In genomic region chr21:31665397-31665796, GRCh38 we compare ENCODE assay signal across 11 cellular contexts. TPM values are rescaled to one million over a fixed set of nuclear protein-coding genes. Genes with fewer than 3 reads are reported as not detected.
A peak's percentile ranks its signal among the peaks of the same experiment; 100 is the strongest.
DNase-seq lines count a peak whose midpoint lies in the region; ATAC-seq and TF ChIP-seq lines count a peak whose summit lies in the region.
"Had no signal": no experiment of that assay in that cellular context is flagged by ENCODE, and none has a peak within 500 bp of the region (broad histone marks: within the 10 kb centered on the region; RNA-seq: fewer than 3 reads in every experiment).

No MANE protein-coding gene starts in this region.

- H3K4me1 ChIP-seq in foreskin keratinocyte: peaks cover 39% of the 10 kb centered on the region
- peaks cover 33 to 58% (median 53%) of the 10 kb centered on the region in 4 donors for H3K4me1 ChIP-seq in esophagus muscularis mucosa

- H3K27ac ChIP-seq in foreskin keratinocyte (no peak overlapping the region), esophagus muscularis mucosa (replicated peaks in 1 of 4) (no peak overlapping the region)
- H3K27ac ChIP-seq: BLaER1 had no signal

- H3K27ac Mint-ChIP-seq in activated CD4-positive, alpha-beta memory T cell treated with anti-CD3 and anti-CD28 coated beads, Interleukin-2, amount 10 ng/mL, durations not matched to agents 7 days and 5 days: peak overlapping the region; percentile 2
- peak overlapping the region; percentile 21 for H3K27ac Mint-ChIP-seq in type B pancreatic cell
- H3K27ac Mint-ChIP-seq in stimulated activated memory B cell treated with anti-CD40 and anti-IgM and Interleukin-4, amounts not matched to agents 10 μg/mL and 1 μg/mL and 100 μg/mL, for 72 hours: no peak overlapping the region
- H3K27ac Mint-ChIP-seq: endodermal cell had no signal

- peaks cover 71% of the 10 kb centered on the region for H3K36me3 Mint-ChIP-seq in activated CD4-positive, alpha-beta memory T cell treated with anti-CD3 and anti-CD28 coated beads, Interleukin-2, amount 10 ng/mL, durations not matched to agents 7 days and 5 days (ENCODE audit: low read depth)
- peaks cover 42% of the 10 kb centered on the region for H3K36me3 Mint-ChIP-seq in type B pancreatic cell
- peaks cover 41% of the 10 kb centered on the region for H3K36me3 Mint-ChIP-seq in stimulated activated memory B cell treated with anti-CD40 and anti-IgM and Interleukin-4, amounts not matched to agents 10 μg/mL and 1 μg/mL and 100 μg/mL, for 72 hours

- intact Hi-C loops in esophagus muscularis mucosa (cut with DNase I): loop anchor here (10.0 kb wide), 1 partner anchor 609 kb away; the partner anchor contains the start of gene MIS18A

- no peak overlapping the region for H3K4me3 Mint-ChIP-seq in activated CD4-positive, alpha-beta memory T cell treated with anti-CD3 and anti-CD28 coated beads, Interleukin-2, amount 10 ng/mL, durations not matched to agents 7 days and 5 days
- H3K4me3 Mint-ChIP-seq in type B pancreatic cell: no peak overlapping the region
- no peak overlapping the region for H3K4me3 Mint-ChIP-seq in stimulated activated memory B cell treated with anti-CD40 and anti-IgM and Interleukin-4, amounts not matched to agents 10 μg/mL and 1 μg/mL and 100 μg/mL, for 72 hours
- H3K4me3 Mint-ChIP-seq: endodermal cell had no signal

- no peaks in the 10 kb centered on the region for H3K27me3 ChIP-seq in foreskin keratinocyte
- no peaks in the 10 kb centered on the region for H3K27me3 ChIP-seq in esophagus muscularis mucosa
- H3K27me3 ChIP-seq: BLaER1 had no signal

- no peak overlapping the region for H3K4me3 ChIP-seq in esophagus muscularis mucosa
- H3K4me3 ChIP-seq: BLaER1 had no signal

- no peaks in the 10 kb centered on the region for H3K9me3 ChIP-seq in esophagus muscularis mucosa
- H3K9me3 ChIP-seq: BLaER1 had no signal

- H3K4me1 Mint-ChIP-seq in activated CD4-positive, alpha-beta memory T cell treated with anti-CD3 and anti-CD28 coated beads, Interleukin-2, amount 10 ng/mL, durations not matched to agents 7 days and 5 days: peaks cover 83% of the 10 kb centered on the region
- peaks cover 39% of the 10 kb centered on the region for H3K4me1 Mint-ChIP-seq in type B pancreatic cell (ENCODE audit: unreplicated experiment)
- peaks cover 57% of the 10 kb centered on the region for H3K4me1 Mint-ChIP-seq in stimulated activated memory B cell treated with anti-CD40 and anti-IgM and Interleukin-4, amounts not matched to agents 10 μg/mL and 1 μg/mL and 100 μg/mL, for 72 hours

- POLR2A ChIA-PET in activated CD4-positive, alpha-beta memory T cell treated with anti-CD3 and anti-CD28 coated beads, Interleukin-2, amount 10 ng/mL, durations not matched to agents 7 days and 5 days (lab: Charles Lee): interaction anchor here (0.7 kb wide), 1 partner anchor 12 kb away, joined by 3 read pairs; no protein-coding TSS in a partner anchor

- H3K9me3 Mint-ChIP-seq in activated CD4-positive, alpha-beta memory T cell treated with anti-CD3 and anti-CD28 coated beads, Interleukin-2, amount 10 ng/mL, durations not matched to agents 7 days and 5 days: no peaks in the 10 kb centered on the region
- H3K9me3 Mint-ChIP-seq in type B pancreatic cell: no peaks in the 10 kb centered on the region
- H3K9me3 Mint-ChIP-seq in stimulated activated memory B cell treated with anti-CD40 and anti-IgM and Interleukin-4, amounts not matched to agents 10 μg/mL and 1 μg/mL and 100 μg/mL, for 72 hours: no peaks in the 10 kb centered on the region
- H3K9me3 Mint-ChIP-seq: endodermal cell had no signal

- H3K36me3 ChIP-seq in esophagus muscularis mucosa: peaks cover 34 to 77% (median 54%) of the 10 kb centered on the region in 4 donors

- peak; percentile 32 for ATAC-seq in foreskin keratinocyte
- no peak for ATAC-seq in stimulated activated memory B cell treated with anti-CD40 and anti-IgM and Interleukin-4, amounts not matched to agents 10 μg/mL and 1 μg/mL and 100 μg/mL, for 72 hours

- CTCF ChIA-PET in activated CD4-positive, alpha-beta memory T cell treated with anti-CD3 and anti-CD28 coated beads, Interleukin-2, amount 10 ng/mL, durations not matched to agents 7 days and 5 days (lab: Charles Lee): no interaction called here

- peak in 2 of 3 donors; percentile 22 to 32 for DNase-seq in stimulated activated CD4-positive, alpha-beta T cell treated with anti-CD3 and anti-CD28 coated beads, Interleukin-12 subunit alpha, Interleukin-12 subunit beta, amount 100 ng/mL, for 48 hours (ENCODE audit: low read depth in 2 of 3, low spot score in 1 of 3)
- no peak for DNase-seq in stimulated activated CD4-positive, alpha-beta T cell treated with anti-CD3 and anti-CD28 coated beads, Interleukin-12 subunit alpha, Interleukin-12 subunit beta, amount 100 ng/mL, for 4 hours
- peak; percentile 37 for DNase-seq in activated CD4-positive, alpha-beta memory T cell treated with anti-CD3 and anti-CD28 coated beads, Interleukin-2, amount 10 ng/mL, durations not matched to agents 7 days and 5 days
- DNase-seq in foreskin keratinocyte (no peak), type B pancreatic cell (ENCODE audit: extremely low spot score, unreplicated experiment) (no peak), C1 segment of cervical spinal cord (lab: John Stamatoyannopoulos, UW) (no peak), esophagus muscularis mucosa (ENCODE audit: extremely low spot score) (no peak)
- DNase-seq: endodermal cell, NCI-H2227 treated with DMSO at 0.1 percent for 48 hours had no signal

- TF ChIP-seq POLR2A in esophagus muscularis mucosa (IDR thresholded peaks at IDR 0.05; ENCODE audit: low read depth): no peak

- no peaks in the 10 kb centered on the region for H3K27me3 Mint-ChIP-seq in activated CD4-positive, alpha-beta memory T cell treated with anti-CD3 and anti-CD28 coated beads, Interleukin-2, amount 10 ng/mL, durations not matched to agents 7 days and 5 days
- no peaks in the 10 kb centered on the region for H3K27me3 Mint-ChIP-seq in type B pancreatic cell
- no peaks in the 10 kb centered on the region for H3K27me3 Mint-ChIP-seq in stimulated activated memory B cell treated with anti-CD40 and anti-IgM and Interleukin-4, amounts not matched to agents 10 μg/mL and 1 μg/mL and 100 μg/mL, for 72 hours

- WGBS in esophagus muscularis mucosa: 60% methylated on average over 8 of the region's 8 CpGs

- TF ChIP-seq EP300 in esophagus muscularis mucosa (IDR thresholded peaks at IDR 0.05): no peak

- TF ChIP-seq CTCF in foreskin keratinocyte (conservative IDR thresholded peaks at IDR 0.05): peak; percentile 3
- TF ChIP-seq CTCF in type B pancreatic cell (conservative IDR thresholded peaks at IDR 0.05): no peak
- no peak for TF ChIP-seq CTCF in esophagus muscularis mucosa (IDR thresholded peaks at IDR 0.05)

RNA-seq across cellular contexts. Expression of gene SOD1, which starts 5.9 kb away (rescaled TPM):
- total RNA-seq in activated CD4-positive, alpha-beta memory T cell treated with anti-CD3 and anti-CD28 coated beads, Interleukin-2, amount 10 ng/mL, durations not matched to agents 7 days and 5 days: 100 to 1,000 TPM; 197 to 206 TPM
- total RNA-seq in foreskin keratinocyte (258 and 277 TPM in 2 replicates), type B pancreatic cell (ENCODE audit: low replicate concordance) (171 and 232 TPM in 2 replicates), esophagus muscularis mucosa (100 to 1,000 TPM; 185 to 258 (median 222) TPM)
- 341 and 359 TPM in 2 replicates for polyA plus RNA-seq in foreskin keratinocyte

Comparison
In these comparisons a context has a peak if more than half of its experiments do, and no peak if none do; other contexts are left out.
1. DNase-seq: peak in stimulated activated CD4-positive, alpha-beta T cell treated with anti-CD3 and anti-CD28 coated beads, Interleukin-12 subunit alpha, Interleukin-12 subunit beta, amount 100 ng/mL, for 48 hours (2 of 3) and activated CD4-positive, alpha-beta memory T cell treated with anti-CD3 and anti-CD28 coated beads, Interleukin-2, amount 10 ng/mL, durations not matched to agents 7 days and 5 days (single experiment); none in stimulated activated CD4-positive, alpha-beta T cell treated with anti-CD3 and anti-CD28 coated beads, Interleukin-12 subunit alpha, Interleukin-12 subunit beta, amount 100 ng/mL, for 4 hours (single experiment), foreskin keratinocyte (0 of 2), type B pancreatic cell (single experiment), C1 segment of cervical spinal cord (0 of 14) and esophagus muscularis mucosa (single experiment).